ENCODE assay signal across 1 cellular context in genomic region chr14:103847954-103848719, GRCh38.
TF ChIP-seq lines count a peak whose summit lies in the region.

No MANE protein-coding gene starts in this region.

TF ChIP-seq in HepG2, 621 proteins besides CTCF, POLR2A, EP300 and RAD21 (continued from another document and continues in another):
- TF ChIP-seq KDM5A (IDR thresholded peaks at IDR 0.05; ENCODE audit: borderline replicate concordance, low read length) (0 out of 2 replicates have a peak, but pooled peaks have one; percentile 26), MED13 (CRISPR knock-in tag; IDR thresholded peaks at IDR 0.05) (no peak), TCF7L2 (IDR thresholded peaks at IDR 0.05; ENCODE audit: low read depth, low read length) (no peak), ZNF280B (CRISPR knock-in tag; IDR thresholded peaks at IDR 0.05; ENCODE audit: borderline replicate concordance) (peak; percentile 47; the same call in 1 of the 2 replicates), MED1 (CRISPR knock-in tag; IDR thresholded peaks at IDR 0.05) (peak; percentile 29; the same call in 1 of the 2 replicates), ZNF580 (CRISPR knock-in tag; IDR thresholded peaks at IDR 0.05; ENCODE audit: borderline replicate concordance, low read depth) (0 out of 2 replicates have a peak, but pooled peaks have one; percentile 32), HNF1A (IDR thresholded peaks at IDR 0.05; ENCODE audit: low read depth) (no peak), HNF1A (CRISPR knock-in tag; IDR thresholded peaks at IDR 0.05; ENCODE audit: borderline replicate concordance) (no peak), ZBTB25 (CRISPR knock-in tag; IDR thresholded peaks at IDR 0.05) (no peak), MEIS2 (CRISPR knock-in tag; IDR thresholded peaks at IDR 0.05) (no peak), ZNF180 (CRISPR knock-in tag; IDR thresholded peaks at IDR 0.05; ENCODE audit: borderline replicate concordance, low read depth) (no peak), WIZ (CRISPR knock-in tag; IDR thresholded peaks at IDR 0.05) (no peak), UBTF (CRISPR knock-in tag; IDR thresholded peaks at IDR 0.05) (peak; percentile 78), ZNF607 (CRISPR knock-in tag; IDR thresholded peaks at IDR 0.05; ENCODE audit: borderline replicate concordance) (no peak), PCBP1 (IDR thresholded peaks at IDR 0.05; ENCODE audit: borderline replicate concordance, low read depth, low read length) (no peak), KDM1A (CRISPR knock-in tag; IDR thresholded peaks at IDR 0.05) (no peak), GABPA (IDR thresholded peaks at IDR 0.05; ENCODE audit: low read depth, low read length) (no peak), GABPA (CRISPR knock-in tag; IDR thresholded peaks at IDR 0.05; ENCODE audit: low read depth) (no peak), ETV6 (CRISPR knock-in tag; conservative IDR thresholded peaks at IDR 0.05) (no peak), MBNL3 (CRISPR knock-in tag; conservative IDR thresholded peaks at IDR 0.05) (no peak), MLXIP (CRISPR knock-in tag; IDR thresholded peaks at IDR 0.05; ENCODE audit: borderline replicate concordance) (no peak), ZNF207 (IDR thresholded peaks at IDR 0.05; ENCODE audit: borderline replicate concordance) (no peak), ZNF101 (CRISPR knock-in tag; IDR thresholded peaks at IDR 0.05; ENCODE audit: borderline replicate concordance, low read depth) (no peak), PAXIP1 (CRISPR knock-in tag; conservative IDR thresholded peaks at IDR 0.05) (no peak; the same call in 1 of the 2 replicates), HMGA1 (CRISPR knock-in tag; conservative IDR thresholded peaks at IDR 0.05) (no peak), NR2F2 (IDR thresholded peaks at IDR 0.05; ENCODE audit: borderline replicate concordance, low read depth) (no peak), ZNF503 (CRISPR knock-in tag; IDR thresholded peaks at IDR 0.05) (no peak), NCOA2 (CRISPR knock-in tag; IDR thresholded peaks at IDR 0.05) (no peak; the same call in 1 of the 2 replicates), ZNF34 (CRISPR knock-in tag; IDR thresholded peaks at IDR 0.05; ENCODE audit: borderline replicate concordance) (0 out of 2 replicates have a peak, but pooled peaks have one; percentile 38), DRAP1 (CRISPR knock-in tag; IDR thresholded peaks at IDR 0.05) (no peak), ZNF563 (CRISPR knock-in tag; IDR thresholded peaks at IDR 0.05) (no peak), CBFB (CRISPR knock-in tag; IDR thresholded peaks at IDR 0.05) (no peak), ZNF709 (CRISPR knock-in tag; IDR thresholded peaks at IDR 0.05) (no peak; the same call in 1 of the 2 replicates), FIP1L1 (IDR thresholded peaks at IDR 0.05; ENCODE audit: borderline replicate concordance, insufficient read depth, low read depth, low read length) (no peak), POLR2G (IDR thresholded peaks at IDR 0.05; ENCODE audit: low read depth, low read length) (no peak), ZNF629 (CRISPR knock-in tag; conservative IDR thresholded peaks at IDR 0.05) (no peak), ZNF749 (CRISPR knock-in tag; IDR thresholded peaks at IDR 0.05; ENCODE audit: borderline replicate concordance) (peak; percentile 69; the same call in 1 of the 2 replicates), TIGD3 (CRISPR knock-in tag; IDR thresholded peaks at IDR 0.05; ENCODE audit: borderline replicate concordance) (no peak), ZNF790 (CRISPR knock-in tag; IDR thresholded peaks at IDR 0.05; ENCODE audit: borderline replicate concordance) (0 out of 2 replicates have a peak, but pooled peaks have one; percentile 32), ARNT (IDR thresholded peaks at IDR 0.05) (no peak), HOXD1 (CRISPR knock-in tag; IDR thresholded peaks at IDR 0.05) (no peak)
